Comparison of ENCODE assay signal across 37 cellular contexts in the genomic region with DNA sequence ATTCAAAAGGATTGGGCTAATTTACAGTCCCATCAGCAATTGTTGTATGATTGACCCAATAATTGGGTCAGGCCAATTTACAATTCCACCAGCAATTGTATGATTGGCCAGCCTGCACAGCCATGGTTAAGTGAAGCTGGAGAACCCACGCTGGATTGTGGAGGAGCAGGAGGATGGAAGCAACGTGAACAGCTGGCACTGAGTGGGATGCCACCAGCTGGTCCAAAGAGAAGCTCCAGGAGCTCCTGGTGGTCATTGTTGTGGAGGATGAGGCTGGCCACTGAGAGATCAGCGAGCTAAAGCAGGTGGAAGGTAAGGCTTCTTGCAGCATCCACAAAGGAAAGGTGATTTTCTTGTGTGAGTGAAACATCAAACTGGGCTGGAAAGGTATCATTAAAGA. TPM values are rescaled to one million over a fixed set of nuclear protein-coding genes. Genes with fewer than 3 reads are reported as not detected.
"Had no signal": no experiment of that assay in that cellular context is flagged by ENCODE, and none has a peak within 500 bp of the region (broad histone marks: within the 10 kb centered on the region; RNA-seq: fewer than 3 reads in every experiment).

No MANE protein-coding gene starts in this region.

- H3K4me1 ChIP-seq: adrenal gland, ascending aorta, body of pancreas, breast epithelium had no signal

- H3K36me3 ChIP-seq: adrenal gland, ascending aorta, brain microvascular endothelial cell, breast epithelium, cardiac muscle cell had no signal

- H3K27ac ChIP-seq: adrenal gland, ascending aorta, body of pancreas, brain microvascular endothelial cell, breast epithelium, cardiac muscle cell had no signal

- DNase-seq: activated effector memory CD4-positive, alpha-beta T cell treated with anti-CD3 and anti-CD28 coated beads, Interleukin-2, amount 50 U/mL, for 16 hours; activated effector memory CD4-positive, alpha-beta T cell treated with Interleukin-2 at 50 U/mL for 16 hours; activated gamma-delta T cell; activated gamma-delta T cell treated with Interleukin-2 at 50 U/mL for 16 hours; activated naive CD4-positive, alpha-beta T cell; activated naive CD4-positive, alpha-beta T cell treated with anti-CD3 and anti-CD28 coated beads for 36 hours; activated naive CD4-positive, alpha-beta T cell treated with anti-CD3 and anti-CD28 coated beads, Interleukin-2, amount 10 ng/mL, durations not matched to agents 7 days and 5 days; activated naive CD4-positive, alpha-beta T cell treated with anti-CD3 and anti-CD28 coated beads, Interleukin-2, amount 50 U/mL, for 16 hours; activated naive CD4-positive, alpha-beta T cell treated with Interleukin-2 at 50 U/mL for 16 hours; activated naive CD8-positive, alpha-beta T cell treated with anti-CD3 and anti-CD28 coated beads for 36 hours; activated naive CD8-positive, alpha-beta T cell treated with anti-CD3 and anti-CD28 coated beads, Interleukin-2, amount 10 ng/mL, durations not matched to agents 7 days and 5 days; activated naive CD8-positive, alpha-beta T cell treated with anti-CD3 and anti-CD28 coated beads, Interleukin-2, amount 50 U/mL, for 24 hours; activated T-cell treated with anti-CD3 and anti-CD28 coated beads, Interleukin-2, amount 50 U/mL, for 1 hour; activated T-cell treated with anti-CD3 and anti-CD28 coated beads, Interleukin-2, amount 50 U/mL, for 24 hours; activated T-cell treated with anti-CD3 and anti-CD28 coated beads, Interleukin-2, amount 50 U/mL, for 4 hours; activated T-cell treated with anti-CD3 and anti-CD28 coated beads, Interleukin-2, amount 50 U/mL, for 48 hours; activated T-cell treated with anti-CD3 and anti-CD28 coated beads, Interleukin-2, amount 50 U/mL, for 72 hours; adrenal gland; amniotic stem cell; amygdala; anterior cingulate cortex; aorta; body of pancreas; brain microvascular endothelial cell; caudate nucleus; central memory CD4-positive, alpha-beta T cell; cerebellar nuclear complex had no signal

- H3K27me3 ChIP-seq: ascending aorta, body of pancreas, breast epithelium had no signal

- H3K4me3 ChIP-seq: adrenal gland, ascending aorta, body of pancreas, breast epithelium, cardiac muscle cell had no signal

- H3K9me3 ChIP-seq: adrenal gland, ascending aorta, body of pancreas, breast epithelium had no signal

RNA-seq across cellular contexts. Expression of a gene that starts 56.8 kb away (rescaled TPM):
- total RNA-seq: activated naive CD4-positive, alpha-beta T cell treated with anti-CD3 and anti-CD28 coated beads for 36 hours; activated naive CD4-positive, alpha-beta T cell treated with anti-CD3 and anti-CD28 coated beads, Interleukin-2, amount 50 U/mL, for 72 hours; activated naive CD8-positive, alpha-beta T cell treated with anti-CD3 and anti-CD28 coated beads for 36 hours; activated naive CD8-positive, alpha-beta T cell treated with anti-CD3 and anti-CD28 coated beads, Interleukin-2, amount 10 ng/mL, durations not matched to agents 7 days and 5 days; activated T-cell treated with anti-CD3 and anti-CD28 coated beads, Interleukin-2, amount 50 U/mL, for 72 hours; activated T-helper 1 cell treated with anti-CD3 and anti-CD28 coated beads, Interleukin-12 subunit alpha, Interleukin-12 subunit beta, Interleukin-2, Interleukin-4 antibody, amounts not matched to agents 30 ng/mL and 10 ng/mL and 1 ng/mL, durations not matched to agents 14 hours and 24 hours and 36 hours; activated T-helper 2 cell treated with anti-CD3 and anti-CD28 coated beads, Interferon-gamma antibody, Interleukin-2, Interleukin-4, amounts not matched to agents 10 μg/mL and 5 μg/mL and 100 μg/mL, durations not matched to agents 14 hours and 24 hours and 36 hours; astrocyte; bronchial epithelial cell; cardiac muscle cell; cardiac septum; chondrocyte had no signal
- polyA plus RNA-seq: cardiac muscle cell had no signal
